In the genomic region with DNA sequence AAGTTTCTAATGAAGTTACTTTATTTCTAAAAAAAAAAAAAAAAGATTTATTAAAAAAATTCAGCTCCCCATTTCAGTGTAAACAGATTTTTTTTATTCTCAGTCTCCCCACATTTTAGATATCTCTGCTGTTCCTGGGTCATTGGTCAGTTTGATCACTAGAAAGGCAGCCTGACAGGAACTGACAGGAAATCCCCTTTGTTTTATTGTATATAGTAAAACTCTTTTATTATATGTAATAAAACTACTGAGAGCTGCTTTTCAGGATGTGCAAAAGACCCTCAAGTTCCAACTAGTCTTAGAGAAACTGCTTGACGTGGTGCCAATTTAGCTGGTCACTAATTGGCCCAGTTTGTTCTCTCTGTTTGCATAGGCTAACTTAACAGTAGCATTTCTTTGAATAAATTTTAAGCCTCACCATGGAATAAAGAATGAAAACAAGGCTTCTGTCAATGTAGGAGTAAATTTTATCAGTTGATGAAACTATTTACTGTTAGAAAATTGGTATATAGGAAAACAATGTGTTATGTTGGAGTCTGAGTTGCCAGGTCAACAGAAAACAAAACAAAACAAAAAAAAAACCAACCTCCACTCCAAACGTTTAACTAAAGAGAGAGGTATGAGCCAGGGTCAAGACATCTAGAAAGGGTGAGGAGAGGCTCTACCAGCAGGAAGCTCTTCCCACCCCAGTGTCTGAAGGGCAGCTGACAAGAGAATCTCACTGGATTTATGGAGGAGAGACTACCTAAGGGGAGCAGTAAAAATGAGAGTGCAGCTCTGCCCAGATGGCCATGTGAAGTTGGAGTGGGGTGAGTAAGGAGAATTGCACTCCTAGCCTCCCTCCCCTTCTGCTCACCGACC, we compare ENCODE assay signal across 18 cellular contexts.
"Had no signal": no experiment of that assay in that cellular context is flagged by ENCODE, and none has a peak within 500 bp of the region (broad histone marks: within the 10 kb centered on the region; RNA-seq: fewer than 3 reads in every experiment).

No MANE protein-coding gene starts in this region.

- H3K36me3 Mint-ChIP-seq: activated CD8-positive, alpha-beta memory T cell treated with anti-CD3 and anti-CD28 coated beads, Interleukin-2, amount 10 ng/mL, durations not matched to agents 7 days and 5 days; activated naive CD4-positive, alpha-beta T cell treated with anti-CD3 and anti-CD28 coated beads, Interleukin-2, amount 50 U/mL, for 72 hours; brain; mesothelial cell of epicardium had no signal

- H3K27me3 ChIP-seq: gastrocnemius medialis, sigmoid colon, upper lobe of left lung had no signal

- H3K27ac Mint-ChIP-seq: activated CD8-positive, alpha-beta memory T cell treated with anti-CD3 and anti-CD28 coated beads, Interleukin-2, amount 10 ng/mL, durations not matched to agents 7 days and 5 days; activated naive CD4-positive, alpha-beta T cell treated with anti-CD3 and anti-CD28 coated beads, Interleukin-2, amount 50 U/mL, for 72 hours; activated T-cell treated with anti-CD3 and anti-CD28 coated beads, Interleukin-2, amount 50 U/mL, for 24 hours; mesothelial cell of epicardium had no signal

- H3K27me3 Mint-ChIP-seq: activated CD8-positive, alpha-beta memory T cell treated with anti-CD3 and anti-CD28 coated beads, Interleukin-2, amount 10 ng/mL, durations not matched to agents 7 days and 5 days had no signal

- H3K36me3 ChIP-seq: gastrocnemius medialis, prostate gland, sigmoid colon, upper lobe of left lung had no signal

- H3K4me3 Mint-ChIP-seq: activated CD8-positive, alpha-beta memory T cell treated with anti-CD3 and anti-CD28 coated beads, Interleukin-2, amount 10 ng/mL, durations not matched to agents 7 days and 5 days; activated T-cell treated with anti-CD3 and anti-CD28 coated beads, Interleukin-2, amount 50 U/mL, for 24 hours; brain; central memory CD8-positive, alpha-beta T cell; mesothelial cell of epicardium had no signal

- H3K4me3 ChIP-seq: gastrocnemius medialis, prostate gland, sigmoid colon, upper lobe of left lung had no signal

- H3K9me3 ChIP-seq: gastrocnemius medialis, prostate gland, sigmoid colon, upper lobe of left lung had no signal

- H3K27ac ChIP-seq: epithelial cell of prostate, gastrocnemius medialis, prostate gland, sigmoid colon, upper lobe of left lung had no signal

- H3K9me3 Mint-ChIP-seq: activated naive CD4-positive, alpha-beta T cell treated with anti-CD3 and anti-CD28 coated beads, Interleukin-2, amount 50 U/mL, for 72 hours; activated T-cell treated with anti-CD3 and anti-CD28 coated beads, Interleukin-2, amount 50 U/mL, for 24 hours; central memory CD8-positive, alpha-beta T cell had no signal

- H3K4me1 Mint-ChIP-seq: activated CD8-positive, alpha-beta memory T cell treated with anti-CD3 and anti-CD28 coated beads, Interleukin-2, amount 10 ng/mL, durations not matched to agents 7 days and 5 days; central memory CD8-positive, alpha-beta T cell had no signal

- DNase-seq: activated CD8-positive, alpha-beta memory T cell treated with anti-CD3 and anti-CD28 coated beads, Interleukin-2, amount 10 ng/mL, durations not matched to agents 7 days and 5 days; activated effector memory CD4-positive, alpha-beta T cell treated with anti-CD3 and anti-CD28 coated beads, Interleukin-2, amount 50 U/mL, for 16 hours; activated T-cell treated with anti-CD3 and anti-CD28 coated beads, Interleukin-2, amount 50 U/mL, for 24 hours; amygdala; effector memory CD4-positive, alpha-beta T cell; gastrocnemius medialis; sigmoid colon; stimulated activated CD4-positive, alpha-beta T cell treated with anti-CD3 and anti-CD28 coated beads, Interleukin-12 subunit alpha, Interleukin-12 subunit beta, amount 100 ng/mL, for 4 hours; stimulated activated naive CD4-positive, alpha-beta T cell; substantia nigra; T-helper 2 cell; upper lobe of left lung had no signal

- H3K4me1 ChIP-seq: gastrocnemius medialis, prostate gland, upper lobe of left lung had no signal
